In genomic region chr19:55254625-55254977, GRCh38 we compare ENCODE assay signal across 9 cellular contexts. TPM values are rescaled to one million over a fixed set of nuclear protein-coding genes. Genes with fewer than 3 reads are reported as not detected.
DNase-seq lines count a peak whose midpoint lies in the region; ATAC-seq lines count a peak whose summit lies in the region.
"Had no signal": no experiment of that assay in that cellular context is flagged by ENCODE, and none has a peak within 500 bp of the region (broad histone marks: within the 10 kb centered on the region; RNA-seq: fewer than 3 reads in every experiment).

No MANE protein-coding gene starts in this region.

- ATAC-seq in T-cell (replicated peaks in 1 of 4), result no peak
- no peak for ATAC-seq in stimulated activated memory B cell treated with anti-CD40 and anti-IgM and Interleukin-4, amounts not matched to agents 10 μg/mL and 1 μg/mL and 100 μg/mL, for 72 hours

- no peaks in the 10 kb centered on the region for H3K9me3 Mint-ChIP-seq in T-cell
- H3K9me3 Mint-ChIP-seq in stimulated activated memory B cell treated with anti-CD40 and anti-IgM and Interleukin-4, amounts not matched to agents 10 μg/mL and 1 μg/mL and 100 μg/mL, for 72 hours, result no peaks in the 10 kb centered on the region

- H3K27me3 ChIP-seq in H7 (ENCODE audit: control insufficient read depth, insufficient read depth, low read length), result no peaks in the 10 kb centered on the region
- H3K27me3 ChIP-seq in esophagus (ENCODE audit: control insufficient read depth in 1 of 2, insufficient read depth in 2 of 2, low read length in 2 of 2), result no peaks in the 10 kb centered on the region

- CTCF ChIA-PET in T-cell (lab: Charles Lee), result interaction anchor here in 1 of 2 donors (0.6 to 1.8 kb wide), 3 partner anchors 25 to 213 kb away, joined by 3 to 9 read pairs (median 3); partner anchors contain the start of gene HSPBP1

- H3K4me3 ChIP-seq in H7 (ENCODE audit: insufficient read depth, low read depth, low read length) (no peak overlapping the region), esophagus (ENCODE audit: low read depth in 1 of 2, low read length in 2 of 2) (peak overlapping the region; percentile 18 to 27)

- H3K27ac ChIP-seq in esophagus (ENCODE audit: low read depth in 2 of 2, low read length in 1 of 2), result peak overlapping the region; percentile 57 to 62

- H3K27me3 Mint-ChIP-seq in T-cell, result no peaks in the 10 kb centered on the region
- no peaks in the 10 kb centered on the region for H3K27me3 Mint-ChIP-seq in stimulated activated memory B cell treated with anti-CD40 and anti-IgM and Interleukin-4, amounts not matched to agents 10 μg/mL and 1 μg/mL and 100 μg/mL, for 72 hours

- H3K9me3 ChIP-seq in esophagus (ENCODE audit: control insufficient read depth in 2 of 2, insufficient read depth in 1 of 2, low read depth in 1 of 2, low read length in 1 of 2), result no peaks in the 10 kb centered on the region

- H3K36me3 ChIP-seq in H7 (replicated peaks; ENCODE audit: control insufficient read depth, insufficient read depth, low read length), result no peaks in the 10 kb centered on the region; the same call in 1 of the 2 replicates
- peaks cover 0 to 12% of the 10 kb centered on the region in 2 donors for H3K36me3 ChIP-seq in esophagus (ENCODE audit: control insufficient read depth in 2 of 2, insufficient read depth in 2 of 2, low read length in 1 of 2)

- H3K36me3 Mint-ChIP-seq in T-cell, result peaks cover 10% of the 10 kb centered on the region
- peaks cover 21% of the 10 kb centered on the region for H3K36me3 Mint-ChIP-seq in stimulated activated memory B cell treated with anti-CD40 and anti-IgM and Interleukin-4, amounts not matched to agents 10 μg/mL and 1 μg/mL and 100 μg/mL, for 72 hours

- peak overlapping the region; percentile 96 to 100 (median 97) for H3K4me3 Mint-ChIP-seq in T-cell
- peak overlapping the region; percentile 99 for H3K4me3 Mint-ChIP-seq in stimulated activated memory B cell treated with anti-CD40 and anti-IgM and Interleukin-4, amounts not matched to agents 10 μg/mL and 1 μg/mL and 100 μg/mL, for 72 hours

- peak overlapping the region; percentile 99 for H3K27ac Mint-ChIP-seq in T-cell
- H3K27ac Mint-ChIP-seq in stimulated activated memory B cell treated with anti-CD40 and anti-IgM and Interleukin-4, amounts not matched to agents 10 μg/mL and 1 μg/mL and 100 μg/mL, for 72 hours, result peak overlapping the region; percentile 97

- POLR2A ChIA-PET in T-cell (lab: Charles Lee), result interaction anchor here (0.6 to 2.5 kb wide), 6 partner anchors 25 to 350 kb away, joined by 3 to 11 read pairs (median 4); partner anchors contain the start of genes HSPBP1 (in 1 of the 2), KMT5C (in 1 of the 2) and UBE2S (in 1 of the 2)

- H3K4me1 Mint-ChIP-seq in T-cell, result peaks cover 73 to 81% (median 74%) of the 10 kb centered on the region in 3 donors
- peaks cover 81% of the 10 kb centered on the region for H3K4me1 Mint-ChIP-seq in stimulated activated memory B cell treated with anti-CD40 and anti-IgM and Interleukin-4, amounts not matched to agents 10 μg/mL and 1 μg/mL and 100 μg/mL, for 72 hours

- WGBS in esophagus, 2 donors, result 50 to 60% methylated on average over 6 of the region's 6 CpGs

- H3K4me1 ChIP-seq in esophagus (ENCODE audit: control insufficient read depth in 2 of 2, insufficient read depth in 2 of 2, low read length in 1 of 2), result peaks cover 24 to 35% of the 10 kb centered on the region in 2 donors

- peak; percentile 52 for DNase-seq in H7
- DNase-seq in T-cell, result no peak
- DNase-seq in activated effector memory CD4-positive, alpha-beta T cell treated with anti-CD3 and anti-CD28 coated beads, Interleukin-2, amount 50 U/mL, for 16 hours, result no peak
- DNase-seq in NCI-H524 treated with DMSO at 0.1 percent for 48 hours (lab: John Stamatoyannopoulos, UW), result no peak
- no peak for DNase-seq in MV-4-11 (lab: John Stamatoyannopoulos, UW)
- DNase-seq: hippocampal formation, SHP77 had no signal

RNA-seq across cellular contexts. Expression of gene PPP6R1, which starts 4.2 kb away (rescaled TPM):
- 51.7 and 53.1 TPM in 2 replicates for total RNA-seq in H7 (2014; rRNA removed; shearing (Covaris generic))
- 100 to 1,000 TPM; 173 to 208 (median 194) TPM for total RNA-seq in T-cell
- polyA plus RNA-seq in esophagus, result 10 to 100 TPM; 29.8 to 30.6 TPM

RNA-seq across cellular contexts. Expression of gene HSPBP1, which starts 25.3 kb away (rescaled TPM):
- 54.4 and 92.3 TPM in 2 replicates for total RNA-seq in H7 (2014; rRNA removed; shearing (Covaris generic))
- total RNA-seq in T-cell, result 10 to 100 TPM; 16.8 to 27.6 (median 24.7) TPM
- 10 to 100 TPM; 30.9 to 44.9 TPM for polyA plus RNA-seq in esophagus

RNA-seq across cellular contexts. Expression of gene TMEM86B, which starts 26.0 kb away (rescaled TPM):
- total RNA-seq in H7 (2014; rRNA removed; shearing (Covaris generic)), result 1.2 and 1.7 TPM in 2 replicates
- 10 to 100 TPM; 10.6 to 22.4 (median 18.2) TPM for total RNA-seq in T-cell
- 1 to 10 TPM; 2.3 to 6.0 TPM for polyA plus RNA-seq in esophagus

RNA-seq across cellular contexts. Expression of gene BRSK1, which starts 29.2 kb away (rescaled TPM):
- 20.3 and 31.3 TPM in 2 replicates for total RNA-seq in H7 (2014; rRNA removed; shearing (Covaris generic))
- total RNA-seq in T-cell, result 1 to 10 TPM; 2.9 to 5.8 (median 3.9) TPM
- 1 to 10 TPM in 1 of 2 donors, under 1 TPM in 1; 0.96 to 1.0 TPM for polyA plus RNA-seq in esophagus

RNA-seq across cellular contexts. Expression of gene PTPRH, which starts 45.3 kb away (rescaled TPM):
- 0.41 and 2.3 TPM in 2 replicates for total RNA-seq in H7 (2014; rRNA removed; shearing (Covaris generic))
- total RNA-seq in T-cell, result 1 to 10 TPM in 1 of 5 donors, under 1 TPM in 2, not detected in 2; 0.16 to 1.1 (median 0.51) TPM
- polyA plus RNA-seq in esophagus, result under 1 TPM; 0.10 to 0.19 TPM
